In genomic region chr6:136693090-136693489, GRCh38 we compare ENCODE assay signal across 23 cellular contexts.
"Had no signal": no experiment of that assay in that cellular context is flagged by ENCODE, and none has a peak within 500 bp of the region (broad histone marks: within the 10 kb centered on the region; RNA-seq: fewer than 3 reads in every experiment).

No MANE protein-coding gene starts in this region.

- DNase-seq: occipital lobe; posterior cingulate gyrus; psoas muscle; right cardiac atrium; right lobe of liver; sigmoid colon; small intestine; stimulated activated CD4-positive, alpha-beta T cell treated with anti-CD3 and anti-CD28 coated beads, Interleukin-15, amount 100 ng/mL, for 24 hours; stimulated activated CD4-positive, alpha-beta T cell treated with anti-CD3 and anti-CD28 coated beads, Interleukin-2, amount 100 ng/mL, for 24 hours; stimulated activated CD4-positive, alpha-beta T cell treated with anti-CD3 and anti-CD28 coated beads, Interleukin-2, amount 100 ng/mL, for 48 hours; stimulated activated CD4-positive, alpha-beta T cell treated with anti-CD3 and anti-CD28 coated beads, Interleukin-4, amount 100 ng/mL, for 24 hours; stimulated activated naive B cell treated with anti-CD40 and anti-IgM and Interleukin-4, amounts not matched to agents 10 μg/mL and 1 μg/mL and 100 μg/mL, for 72 hours; stimulated activated naive CD4-positive, alpha-beta T cell treated with Interleukin-2 at 50 U/mL for 16 hours; stomach; thyroid gland; trophoblast cell; upper lobe of left lung had no signal

- H3K4me3 ChIP-seq: neural progenitor cell, ovary, psoas muscle, right lobe of liver, sigmoid colon, stomach, thoracic aorta, thyroid gland, tibial nerve, upper lobe of left lung, vagina had no signal

- ATAC-seq: psoas muscle; right cardiac atrium; right lobe of liver; stimulated activated effector memory CD8-positive, alpha-beta T cell treated with anti-CD3 and anti-CD28 coated beads, Interleukin-12 subunit alpha, Interleukin-12 subunit beta, amount 100 ng/mL, for 72 hours; stimulated activated naive B cell treated with anti-CD40 and anti-IgM and Interleukin-4, amounts not matched to agents 10 μg/mL and 1 μg/mL and 100 μg/mL, for 72 hours had no signal
